Comparison of ENCODE assay signal across 8 cellular contexts in the genomic region with DNA sequence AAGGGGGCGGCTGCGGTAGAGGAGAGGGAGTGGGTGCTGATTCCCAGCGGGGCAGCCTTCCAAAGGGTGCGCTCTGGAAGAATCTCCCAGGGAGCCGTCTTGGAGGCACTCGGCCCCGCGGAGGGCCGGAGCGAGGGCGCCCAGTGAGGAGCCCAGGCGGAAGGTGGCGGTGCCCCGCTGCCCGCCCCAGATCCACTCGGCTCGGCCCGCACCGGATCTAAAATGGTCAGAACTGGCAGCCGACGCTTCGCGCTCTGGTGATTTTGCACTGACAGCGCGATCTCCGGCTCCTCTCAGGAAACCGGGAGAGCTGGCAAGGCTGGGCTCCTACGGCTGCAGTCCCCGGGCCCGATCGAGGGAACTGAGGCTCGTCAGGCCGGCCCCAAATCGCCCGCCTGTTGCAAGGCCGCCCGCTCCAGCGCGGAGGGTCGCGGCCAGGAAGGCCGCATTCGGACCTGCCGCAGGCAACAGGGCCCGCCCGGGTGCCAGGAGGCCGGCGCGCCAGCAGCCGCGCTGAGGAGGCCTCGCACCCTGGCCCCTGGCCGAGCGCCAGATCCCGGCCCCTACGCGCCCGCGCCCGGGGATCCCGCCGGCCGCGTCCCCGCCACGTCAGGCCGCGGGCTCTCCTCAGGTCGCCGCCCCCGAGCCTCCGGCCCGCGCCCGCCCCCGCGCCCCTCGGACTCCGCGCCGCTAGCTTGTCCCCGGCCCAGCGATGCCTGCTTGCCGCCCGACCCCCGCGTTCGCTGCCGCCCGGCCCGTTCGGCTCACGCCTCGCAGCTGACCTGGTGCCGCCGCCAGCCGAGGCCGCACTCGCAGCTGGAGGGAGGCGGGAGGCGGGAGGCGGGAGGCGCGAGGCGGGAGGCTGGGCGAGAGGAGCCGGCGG. TPM values are rescaled to one million over a fixed set of nuclear protein-coding genes. Genes with fewer than 3 reads are reported as not detected.
DNase-seq lines count a peak whose midpoint lies in the region; ATAC-seq and TF ChIP-seq lines count a peak whose summit lies in the region.

Gene KLHL22, minus strand, starts transcription at position 818 of the 883 bp plus-strand sequence. CDS start 6,584 bp downstream, outside the sequence.

- H3K4me3 Mint-ChIP-seq in T-helper 17 cell = peak within 1 kb of the TSS; percentile 95
- H3K4me3 Mint-ChIP-seq in stimulated activated naive B cell treated with anti-CD40 and anti-IgM and Interleukin-4, amounts not matched to agents 10 μg/mL and 1 μg/mL and 100 μg/mL, for 72 hours = peak within 1 kb of the TSS; percentile 95 to 97

- peak within 1 kb of the TSS; percentile 86 for H3K27ac Mint-ChIP-seq in T-helper 17 cell
- H3K27ac Mint-ChIP-seq in stimulated activated naive B cell treated with anti-CD40 and anti-IgM and Interleukin-4, amounts not matched to agents 10 μg/mL and 1 μg/mL and 100 μg/mL, for 72 hours = peak within 1 kb of the TSS; percentile 93

- H3K9me3 Mint-ChIP-seq in stimulated activated naive B cell treated with anti-CD40 and anti-IgM and Interleukin-4, amounts not matched to agents 10 μg/mL and 1 μg/mL and 100 μg/mL, for 72 hours = no peaks in the 10 kb centered on the region

- H3K9me3 ChIP-seq in T-helper 17 cell (ENCODE audit: control insufficient read depth, low read length, poor library complexity, severe bottlenecking) = no peaks in the 10 kb centered on the region
- H3K9me3 ChIP-seq in right lobe of liver = no peaks in the 10 kb centered on the region

- peak within 1 kb of the TSS; percentile 58 to 90 (median 85) for H3K27ac ChIP-seq in right lobe of liver

- 1% methylated on average over 17 of the region's 108 CpGs for WGBS in right lobe of liver (ENCODE audit: insufficient coverage, low coverage, low lambda C conversion rate, missing lambda C conversion rate)

- intact Hi-C loops in right lobe of liver (cut with DNase I) = no loop called here

- ATAC-seq in GM19397 (IDR thresholded peaks at IDR 0.05; ENCODE audit: unreplicated experiment) = peak; percentile 45
- ATAC-seq in HG03457 (IDR thresholded peaks at IDR 0.05; ENCODE audit: unreplicated experiment) = peak; percentile 24
- ATAC-seq in T-helper 17 cell = peak; percentile 8
- ATAC-seq in right lobe of liver = peak; percentile 20 to 38 (median 33)
- ATAC-seq in stimulated activated naive B cell treated with anti-CD40 and anti-IgM and Interleukin-4, amounts not matched to agents 10 μg/mL and 1 μg/mL and 100 μg/mL, for 72 hours (replicated peaks) = peak; percentile 35 to 42

- DNase-seq in Daoy (ENCODE audit: low read depth) (peak; percentile 48), T-helper 17 cell (peak in 1 of 3 donors; percentile 13), dermis microvascular lymphatic vessel endothelial cell (ENCODE audit: low read depth in 2 of 2) (peak in 1 of 2 donors; percentile 62), right lobe of liver (peak in 2 of 3 donors; percentile 48 to 67)
- DNase-seq in stimulated activated naive B cell treated with anti-CD40 and anti-IgM and Interleukin-4, amounts not matched to agents 10 μg/mL and 1 μg/mL and 100 μg/mL, for 72 hours = peak; percentile 3
- no peak for DNase-seq in stimulated activated naive CD4-positive, alpha-beta T cell treated with Interleukin-2 at 50 U/mL for 16 hours (lab: John Stamatoyannopoulos, UW)

- H3K36me3 ChIP-seq in right lobe of liver = no peaks in the 10 kb centered on the region

- H3K4me1 ChIP-seq in right lobe of liver = peaks cover 0 to 14% (median 3%) of the 10 kb centered on the region in 4 donors

- no peak for TF ChIP-seq CTCF in right lobe of liver (IDR thresholded peaks at IDR 0.05)

- H3K4me3 ChIP-seq in right lobe of liver = peak within 1 kb of the TSS; percentile 80 to 85 (median 84)

- no peaks in the 10 kb centered on the region for H3K27me3 ChIP-seq in right lobe of liver

- H3K27me3 Mint-ChIP-seq in T-helper 17 cell = no peaks in the 10 kb centered on the region
- H3K27me3 Mint-ChIP-seq in stimulated activated naive B cell treated with anti-CD40 and anti-IgM and Interleukin-4, amounts not matched to agents 10 μg/mL and 1 μg/mL and 100 μg/mL, for 72 hours = no peaks in the 10 kb centered on the region

- no peak for TF ChIP-seq POLR2A in right lobe of liver (IDR thresholded peaks at IDR 0.05)

- no peaks in the 10 kb centered on the region for H3K36me3 Mint-ChIP-seq in T-helper 17 cell (ENCODE audit: low read depth)
- no peaks in the 10 kb centered on the region for H3K36me3 Mint-ChIP-seq in stimulated activated naive B cell treated with anti-CD40 and anti-IgM and Interleukin-4, amounts not matched to agents 10 μg/mL and 1 μg/mL and 100 μg/mL, for 72 hours

- peaks cover 44% of the 10 kb centered on the region for H3K4me1 Mint-ChIP-seq in T-helper 17 cell
- H3K4me1 Mint-ChIP-seq in stimulated activated naive B cell treated with anti-CD40 and anti-IgM and Interleukin-4, amounts not matched to agents 10 μg/mL and 1 μg/mL and 100 μg/mL, for 72 hours = peaks cover 25 to 39% of the 10 kb centered on the region in 2 donors

RNA-seq across cellular contexts. Expression of gene KLHL22, which starts in this region (rescaled TPM):
- 7.4 and 31.1 TPM in 2 replicates for total RNA-seq in Daoy (2014; rRNA removed; shearing (Covaris generic))
- total RNA-seq in T-helper 17 cell = 10 to 100 TPM; 28.1 to 33.1 TPM
- 14.9 and 23.6 TPM in 2 replicates for total RNA-seq in dermis microvascular lymphatic vessel endothelial cell
- 10 to 100 TPM in 3 of 6 experiments, 1 to 10 TPM in 3; 9.0 to 14.2 (median 10.2) TPM for total RNA-seq in right lobe of liver
